17 cellular contexts compared by ENCODE assay signal in genomic region chr6:3999800-4000661, GRCh38.
A peak's percentile ranks its signal among the peaks of the same experiment; 100 is the strongest.
DNase-seq lines count a peak whose midpoint lies in the region; ATAC-seq and TF ChIP-seq lines count a peak whose summit lies in the region.
"Had no signal": no experiment of that assay in that cellular context is flagged by ENCODE, and none has a peak within 500 bp of the region (broad histone marks: within the 10 kb centered on the region; RNA-seq: fewer than 3 reads in every experiment).

No MANE protein-coding gene starts in this region.

- H2AFZ ChIP-seq in GM23338, result no peak overlapping the region

- peaks cover 29% of the 10 kb centered on the region for H3K4me1 Mint-ChIP-seq in GM23338
- H3K4me1 Mint-ChIP-seq in effector memory CD8-positive, alpha-beta T cell (ENCODE audit: low read depth in 2 of 2), result peaks cover 6 to 15% of the 10 kb centered on the region in 2 donors
- peaks cover 40% of the 10 kb centered on the region for H3K4me1 Mint-ChIP-seq in CD4-positive, alpha-beta T cell (ENCODE audit: low read depth)

- H3K4me1 ChIP-seq in BLaER1 (peaks cover 10% of the 10 kb centered on the region), GM23338 (ENCODE audit: insufficient read depth) (peaks cover 24% of the 10 kb centered on the region)

- H3K9me3 ChIP-seq in BLaER1, result no peaks in the 10 kb centered on the region
- no peaks in the 10 kb centered on the region for H3K9me3 ChIP-seq in CD4-positive, alpha-beta T cell (ENCODE audit: control insufficient read depth, low read length)
- H3K9me3 ChIP-seq: SJCRH30 had no signal

- H3K36me3 Mint-ChIP-seq in GM23338 (ENCODE audit: low read depth), result no peaks in the 10 kb centered on the region
- H3K36me3 Mint-ChIP-seq in effector memory CD8-positive, alpha-beta T cell (ENCODE audit: insufficient read depth), result peaks cover 3% of the 10 kb centered on the region
- peaks cover 7% of the 10 kb centered on the region for H3K36me3 Mint-ChIP-seq in CD4-positive, alpha-beta T cell (ENCODE audit: low read depth)

- H3K36me3 ChIP-seq in BLaER1 (peaks cover 11% of the 10 kb centered on the region), GM23338 (ENCODE audit: insufficient read depth) (no peaks in the 10 kb centered on the region)
- H3K36me3 ChIP-seq: SJCRH30 had no signal

- H3K4me3 Mint-ChIP-seq in GM23338, result no peak overlapping the region
- H3K4me3 Mint-ChIP-seq in effector memory CD8-positive, alpha-beta T cell, result no peak overlapping the region
- H3K4me3 Mint-ChIP-seq in CD4-positive, alpha-beta T cell, result no peak overlapping the region

- no peaks in the 10 kb centered on the region for H3K27me3 Mint-ChIP-seq in GM23338 (ENCODE audit: insufficient read depth, low read depth, poor library complexity)
- no peaks in the 10 kb centered on the region for H3K27me3 Mint-ChIP-seq in effector memory CD8-positive, alpha-beta T cell
- H3K27me3 Mint-ChIP-seq in CD4-positive, alpha-beta T cell, result no peaks in the 10 kb centered on the region

- POLR2A ChIA-PET in CD4-positive, alpha-beta T cell (lab: Charles Lee), result no interaction called here

- H3K4me3 ChIP-seq in BLaER1 (no peak overlapping the region), GM23338 (no peak overlapping the region)
- H3K4me3 ChIP-seq: SJCRH30 had no signal

- DNase-seq in GM23338 (ENCODE audit: low spot score) (peak; percentile 35), kidney tubule cell (ENCODE audit: low spot score) (peak; percentile 19), H4 (ENCODE audit: low spot score) (no peak), AML-193 (lab: John Stamatoyannopoulos, UW) (no peak)
- DNase-seq in effector memory CD8-positive, alpha-beta T cell, result no peak
- DNase-seq in CD4-positive, alpha-beta T cell, result no peak
- DNase-seq: DMS 273 treated with DMSO at 0.1 percent for 48 hours, DND-41, KBM-7, NCI-H1694 treated with DMSO at 0.1 percent for 48 hours, NCI-H226, NCI-H526, PC-3, SJCRH30 had no signal

- CTCF ChIA-PET in CD4-positive, alpha-beta T cell (lab: Charles Lee), result no interaction called here

- peak; percentile 59; the same call in 2 of the 3 replicates for ATAC-seq in GM23338
- no peak for ATAC-seq in effector memory CD8-positive, alpha-beta T cell (replicated peaks)
- ATAC-seq in CD4-positive, alpha-beta T cell (ENCODE audit: poor library complexity), result no peak
- ATAC-seq: PC-3 had no signal

- H3F3A ChIP-seq in GM23338 (replicated peaks; ENCODE audit: low read depth), result no peaks in the 10 kb centered on the region

- peaks cover 32% of the 10 kb centered on the region for H3K79me2 ChIP-seq in GM23338 (replicated peaks; ENCODE audit: insufficient read depth)

- H3K27me3 ChIP-seq in BLaER1 (no peaks in the 10 kb centered on the region), GM23338 (ENCODE audit: insufficient read depth) (no peaks in the 10 kb centered on the region)
- no peaks in the 10 kb centered on the region for H3K27me3 ChIP-seq in CD4-positive, alpha-beta T cell (ENCODE audit: control insufficient read depth, insufficient read depth, low read length)
- H3K27me3 ChIP-seq: SJCRH30 had no signal

- no peaks in the 10 kb centered on the region for H3K9me2 ChIP-seq in GM23338 (ENCODE audit: insufficient read depth)

- H3K4me2 ChIP-seq in BLaER1 (peak overlapping the region; percentile 69), GM23338 (no peak overlapping the region)

- no peak overlapping the region for H3K27ac Mint-ChIP-seq in GM23338
- H3K27ac Mint-ChIP-seq in effector memory CD8-positive, alpha-beta T cell, result peak overlapping the region; percentile 9 to 57
- no peak overlapping the region for H3K27ac Mint-ChIP-seq in CD4-positive, alpha-beta T cell

- H3K9ac ChIP-seq in BLaER1, result no peak overlapping the region

- intact Hi-C loops in CD4-positive, alpha-beta T cell (cut with DNase I, micrococcal nuclease), result loop anchor here in 1 of 2 experiments (10.0 kb wide), 1 partner anchor 65 kb away; no protein-coding TSS in a partner anchor

- no peaks in the 10 kb centered on the region for H3K9me3 Mint-ChIP-seq in GM23338
- H3K9me3 Mint-ChIP-seq in effector memory CD8-positive, alpha-beta T cell, result no peaks in the 10 kb centered on the region
- H3K9me3 Mint-ChIP-seq in CD4-positive, alpha-beta T cell, result no peaks in the 10 kb centered on the region

- no peak for TF ChIP-seq CTCF in GM23338 (conservative IDR thresholded peaks at IDR 0.05; ENCODE audit: low read depth in 2 of 2)
- no peak for TF ChIP-seq CTCF in CD4-positive, alpha-beta T cell (IDR thresholded peaks at IDR 0.05)

- H3K27ac ChIP-seq in BLaER1 (no peak overlapping the region), GM23338 (ENCODE audit: low read depth) (no peak overlapping the region)
- H3K27ac ChIP-seq in CD4-positive, alpha-beta T cell (ENCODE audit: low read depth, low read length), result no peak overlapping the region
- H3K27ac ChIP-seq: C4-2B, RWPE1, SJCRH30 had no signal

- H4K20me1 ChIP-seq in BLaER1, result peaks cover 49% of the 10 kb centered on the region
- H4K20me1 ChIP-seq in GM23338 (replicated peaks; ENCODE audit: insufficient read depth), result peaks cover 20% of the 10 kb centered on the region

TF ChIP-seq in GM23338, 12 proteins besides CTCF, POLR2A, EP300 and RAD21:
- TF ChIP-seq NANOG (IDR thresholded peaks at IDR 0.05; ENCODE audit: borderline replicate concordance) (no peak), EZH2 (IDR thresholded peaks at IDR 0.05; ENCODE audit: low read depth, unreplicated experiment) (no peak), JUNB (IDR thresholded peaks at IDR 0.05; ENCODE audit: unreplicated experiment) (no peak), EZH2phosphoT487 (IDR thresholded peaks at IDR 0.05; ENCODE audit: unreplicated experiment) (no peak), CREB1 (CRISPR knock-in tag; IDR thresholded peaks at IDR 0.05; ENCODE audit: low read depth) (no peak), POLR2AphosphoS5 (IDR thresholded peaks at IDR 0.05; ENCODE audit: low read depth) (no peak), ZNF462 (CRISPR knock-in tag; IDR thresholded peaks at IDR 0.05) (no peak)

Comparison
In these comparisons a context has a peak if more than half of its experiments do, and no peak if none do; other contexts are left out.
1. DNase-seq: peak in GM23338 (single experiment) and kidney tubule cell (single experiment); none in effector memory CD8-positive, alpha-beta T cell (0 of 3), CD4-positive, alpha-beta T cell (0 of 10), H4 (single experiment) and AML-193 (0 of 2).
2. H3K27ac Mint-ChIP-seq: peak in effector memory CD8-positive, alpha-beta T cell (2 of 2); none in GM23338 (single experiment) and CD4-positive, alpha-beta T cell (single experiment).